Comparison of ENCODE assay signal across 23 cellular contexts in genomic region chr7:155781433-155781832, GRCh38. TPM values are rescaled to one million over a fixed set of nuclear protein-coding genes. Genes with fewer than 3 reads are reported as not detected.
DNase-seq lines count a peak whose midpoint lies in the region; ATAC-seq, FAIRE-seq and TF ChIP-seq lines count a peak whose summit lies in the region.
"Had no signal": no experiment of that assay in that cellular context is flagged by ENCODE, and none has a peak within 500 bp of the region (broad histone marks: within the 10 kb centered on the region; RNA-seq: fewer than 3 reads in every experiment).

No MANE protein-coding gene starts in this region.

- no peak overlapping the region for H2BK15ac ChIP-seq in IMR-90 (ENCODE audit: low read depth, low read length)

- no peaks in the 10 kb centered on the region for H4K20me1 ChIP-seq in IMR-90 (ENCODE audit: insufficient read depth, low read length)
- no peaks in the 10 kb centered on the region for H4K20me1 ChIP-seq in K562 (replicated peaks; ENCODE audit: control insufficient read depth, insufficient read depth, low read length)

- peaks cover 11% of the 10 kb centered on the region for H3K27me3 Mint-ChIP-seq in neural crest cell (ENCODE audit: low read depth)

- CTCF ChIA-PET in IMR-90 (lab: Yijun Ruan, JAX) = no interaction called here
- CTCF ChIA-PET in K562 (lab: Yijun Ruan, JAX; ENCODE audit: low intra/inter-chr PET ratio) = no interaction called here

- no peak for TF ChIP-seq EP300 in K562 (IDR thresholded peaks at IDR 0.05; ENCODE audit: low read length)

- ATAC-seq in IMR-90 (ENCODE audit: low read depth) = no peak
- ATAC-seq in K562 = no peak
- no peak for ATAC-seq in GM18517 (IDR thresholded peaks at IDR 0.05; ENCODE audit: unreplicated experiment)
- ATAC-seq in GM19351 (IDR thresholded peaks at IDR 0.05; ENCODE audit: unreplicated experiment) = no peak
- ATAC-seq: GM12878 had no signal

- H3K27ac Mint-ChIP-seq in neural crest cell (ENCODE audit: unreplicated experiment) = peak overlapping the region; percentile 46
- H3K27ac Mint-ChIP-seq: CD8-positive, alpha-beta memory T cell had no signal

- H3K9ac ChIP-seq in IMR-90 (ENCODE audit: low read depth, low read length) = no peak overlapping the region
- no peak overlapping the region for H3K9ac ChIP-seq in K562 (ENCODE audit: insufficient read depth in 1 of 2, low read depth in 2 of 2, low read length in 2 of 2)
- H3K9ac ChIP-seq: GM23248 had no signal

- no peak overlapping the region for H3K14ac ChIP-seq in IMR-90 (replicated peaks; ENCODE audit: low read depth, low read length)

- H3K4ac ChIP-seq in IMR-90 (ENCODE audit: low read depth, low read length) = no peak overlapping the region

- peaks cover 25% of the 10 kb centered on the region for H3K36me3 ChIP-seq in IMR-90 (ENCODE audit: control insufficient read depth, insufficient read depth, low read length)
- H3K36me3 ChIP-seq in K562 (ENCODE audit: control insufficient read depth, insufficient read depth, low read length) = peaks cover 63% of the 10 kb centered on the region

- H3K79me2 ChIP-seq in K562 (ENCODE audit: control insufficient read depth, insufficient read depth, low read length) = no peaks in the 10 kb centered on the region

- H3K4me2 ChIP-seq in IMR-90 (ENCODE audit: low read depth, low read length) (no peak overlapping the region), K562 (ENCODE audit: insufficient read depth, low read length) (no peak overlapping the region)

- H3K36me3 Mint-ChIP-seq in neural crest cell (ENCODE audit: low read depth) = peaks cover 33% of the 10 kb centered on the region

- H3K79me1 ChIP-seq in IMR-90 (ENCODE audit: low read depth in 1 of 2, low read length in 2 of 2) = peaks cover 0 to 9% of the 10 kb centered on the region in 2 experiments; a peak in 2 of 4 replicates

- intact Hi-C loops in IMR-90 (cut with micrococcal nuclease) = no loop called here
- intact Hi-C loops in K562 (cut with micrococcal nuclease) = no loop called here

- H3K4me1 ChIP-seq in IMR-90 (ENCODE audit: control insufficient read depth, insufficient read depth, low read length) = no peaks in the 10 kb centered on the region
- H3K4me1 ChIP-seq in K562 (replicated peaks in 1 of 2; ENCODE audit: control insufficient read depth in 2 of 2, insufficient read depth in 2 of 2, low read length in 2 of 2) = no peaks in the 10 kb centered on the region
- H3K4me1 ChIP-seq: BE2C had no signal

- no peak overlapping the region for H3K18ac ChIP-seq in IMR-90 (ENCODE audit: low read depth, low read length)

- no peak overlapping the region for H2AK5ac ChIP-seq in IMR-90 (ENCODE audit: low read depth, low read length)

- H3K27ac ChIP-seq in IMR-90 (ENCODE audit: insufficient read depth, low read length) (no peak overlapping the region), K562 (ENCODE audit: extremely low read depth, low read depth, low read length) (no peak overlapping the region)
- H3K27ac ChIP-seq: GM23248 had no signal

- no TSS peak for BruUV-seq in IMR-90 (replicated peaks; lab: Mats Ljungman, UMichigan)
- no TSS peak for BruUV-seq in K562 (replicated peaks; lab: Mats Ljungman, UMichigan)

- H3K4me1 Mint-ChIP-seq in neural crest cell = peaks cover 4% of the 10 kb centered on the region

- no peak for FAIRE-seq in K562 (lab: Jason Lieb, UNC)
- FAIRE-seq: A204.1, GM12878, GM19239, H54 had no signal

- dilution Hi-C loops in IMR-90 (cut with HindIII; ENCODE audit: low sequenced_read_pairs, unreplicated experiment) = no loop called here

- no peak overlapping the region for H2AFZ ChIP-seq in IMR-90 (replicated peaks; ENCODE audit: low read length, poor library complexity)
- no peak overlapping the region for H2AFZ ChIP-seq in K562 (ENCODE audit: low read depth, low read length)
- H2AFZ ChIP-seq: GM23248 had no signal

- TF ChIP-seq CTCF in IMR-90 (conservative IDR thresholded peaks at IDR 0.05; ENCODE audit: low read depth, low read length) (no peak), K562 (IDR thresholded peaks at IDR 0.05 in 2 of 3, conservative IDR thresholded peaks at IDR 0.05 in 1 of 3; ENCODE audit: insufficient read depth in 2 of 3, low read depth in 1 of 3, low read length in 3 of 3) (no peak), neural crest cell (conservative IDR thresholded peaks at IDR 0.05) (no peak)

- no peak overlapping the region for H3K56ac ChIP-seq in IMR-90 (ENCODE audit: extremely low read depth, insufficient read depth, low read length)

- H2BK20ac ChIP-seq in IMR-90 (ENCODE audit: low read depth, low read length) = no peak overlapping the region

- H2BK5ac ChIP-seq in IMR-90 (ENCODE audit: low read depth, low read length, poor library complexity, severe bottlenecking) = no peak overlapping the region

- H3K27me3 ChIP-seq in IMR-90 (ENCODE audit: control insufficient read depth, insufficient read depth, low read length) = no peaks in the 10 kb centered on the region
- H3K27me3 ChIP-seq in K562 (ENCODE audit: control insufficient read depth in 2 of 2, insufficient read depth in 2 of 2, low read length in 2 of 2) = no peaks in the 10 kb centered on the region
- H3K27me3 ChIP-seq: BE2C had no signal

- no peak overlapping the region for H2BK120ac ChIP-seq in IMR-90 (ENCODE audit: low read depth, low read length)

- TF ChIP-seq RAD21 in IMR-90 (IDR thresholded peaks at IDR 0.05; ENCODE audit: low read length) (no peak), K562 (CRISPR knock-in tag; conservative IDR thresholded peaks at IDR 0.05 in 1 of 2, IDR thresholded peaks at IDR 0.05 in 1 of 2) (no peak)

- peak overlapping the region; percentile 3 for H2AK9ac ChIP-seq in IMR-90 (replicated peaks; ENCODE audit: low read depth, low read length, poor library complexity)

- TF ChIP-seq POLR2A in IMR-90 (IDR thresholded peaks at IDR 0.05; ENCODE audit: low read depth, low read length) (no peak), K562 (conservative IDR thresholded peaks at IDR 0.05) (no peak)

- POLR2A ChIA-PET in IMR-90 (lab: Charles Lee; ENCODE audit: unreplicated experiment) = no interaction called here
- POLR2A ChIA-PET in K562 (lab: Yijun Ruan, JAX) = interaction anchor here (0.9 kb wide), 1 partner anchor 9 kb away, joined by 3 read pairs; no protein-coding TSS in a partner anchor

- no peaks in the 10 kb centered on the region for H3K9me3 ChIP-seq in IMR-90 (ENCODE audit: control insufficient read depth, insufficient read depth, low read length)
- no peaks in the 10 kb centered on the region for H3K9me3 ChIP-seq in K562 (replicated peaks; ENCODE audit: control insufficient read depth, insufficient read depth, low read depth, low read length)
- H3K9me3 ChIP-seq: BE2C had no signal

- H3K4me3 ChIP-seq in IMR-90 (ENCODE audit: insufficient read depth, low read depth, low read length) (no peak overlapping the region), K562 (no peak overlapping the region)
- H3K4me3 ChIP-seq: GM12878, GM23248 had no signal

- DNase-seq in IMR-90 (no peak), K562 (ENCODE audit: extremely low read depth in 1 of 4, low spot score in 3 of 4) (no peak), neural crest cell (ENCODE audit: low read depth, low spot score) (no peak), NCI-H1436 treated with DMSO at 0.1 percent for 48 hours (lab: John Stamatoyannopoulos, UW) (no peak)
- DNase-seq: ACHN; BE2C; C1 segment of cervical spinal cord; CD4-positive, CD25-positive, alpha-beta regulatory T cell; CD8-positive, alpha-beta memory T cell; COR-L47; DMS 273 treated with DMSO at 0.1 percent for 48 hours; DMS53; DND-41; EL; GM23248; HCEC 1CT had no signal

- in situ Hi-C loops in IMR-90 (cut with MboI; ENCODE audit: low sequenced_read_pairs) (no loop called here), K562 (cut with MboI) (no loop called here)

- no peak overlapping the region for H3K4me3 Mint-ChIP-seq in neural crest cell
- H3K4me3 Mint-ChIP-seq: CD4-positive, CD25-positive, alpha-beta regulatory T cell; CD8-positive, alpha-beta memory T cell had no signal

- H4K8ac ChIP-seq in IMR-90 (ENCODE audit: low read depth in 2 of 2, low read length in 2 of 2) = no peak overlapping the region

- no peaks in the 10 kb centered on the region for H3K9me3 Mint-ChIP-seq in neural crest cell
- H3K9me3 Mint-ChIP-seq: CD8-positive, alpha-beta memory T cell had no signal

- no peak overlapping the region for H4K5ac ChIP-seq in IMR-90 (ENCODE audit: low read depth, low read length)

- H3K9me1 ChIP-seq in IMR-90 (ENCODE audit: insufficient read depth, low read length) (peaks cover 10% of the 10 kb centered on the region), K562 (ENCODE audit: control insufficient read depth, insufficient read depth, low read length) (no peaks in the 10 kb centered on the region)

- 88% methylated on average over 14 of the region's 20 CpGs; no CpG with 5 or more reads in 1 of the 2 experiments for WGBS in IMR-90 (ENCODE audit: extremely low coverage in 2 of 2, insufficient read length in 1 of 2), 2 experiments
- 95% methylated on average over 19 of the region's 20 CpGs for WGBS in K562 (ENCODE audit: insufficient coverage, low coverage, missing lambda C conversion rate)

- H4K91ac ChIP-seq in IMR-90 (ENCODE audit: insufficient read depth, low read depth, low read length) = no peak overlapping the region

- H3K23ac ChIP-seq in IMR-90 (ENCODE audit: low read depth, low read length) = no peak overlapping the region

TF ChIP-seq in K562, 482 proteins besides CTCF, POLR2A, EP300 and RAD21 (continues in another document):
- TF ChIP-seq CREBBP (IDR thresholded peaks at IDR 0.05; ENCODE audit: low read depth, low read length) = no peak

RNA-seq across cellular contexts. Expression of gene SHH, which starts 30.8 kb away (rescaled TPM):
- total RNA-seq in IMR-90 (2012; rRNA removed) (under 0.01 TPM in 1 of 2 replicates, not detected in the other), K562 (2014; rRNA removed) (not detected in 2 replicates), K562 (2014; rRNA removed; fragmentation: Illumina TruSeq; extraction: Trizol) (not detected in 2 replicates), K562 (2015; rRNA removed; fragmentation: Illumina TruSeq; extraction: Trizol) (not detected in 2 replicates), K562 (2021) (0.09 TPM in 1 of 2 replicates, not detected in the other), neural crest cell (not detected in 2 replicates)
- polyA plus RNA-seq in IMR-90 (2012; rRNA removed) (0.03 TPM in 1 of 2 replicates, not detected in the other), K562 (2011; rRNA removed) (not detected in 2 replicates), K562 (2014; fragmentation: Illumina TruSeq; extraction: Trizol) (not detected in 2 replicates), K562 (2014; fragmentation: Nextera tagmentation; extraction: Ambion mirVana) (not detected), K562 (2014; rRNA removed) (not detected in 2 replicates)
- polyA plus RNA-seq in IMR-90 (2012; cell fraction: cytosol; rRNA removed) = 0.01 and 0.04 TPM in 2 replicates
- polyA plus RNA-seq in IMR-90 (2012; cell fraction: nucleus; rRNA removed; ENCODE audit: low replicate concordance) = 0.03 and 0.11 TPM in 2 replicates
- not detected in 2 replicates for total RNA-seq in K562 (2011; cell fraction: chromatin; rRNA removed; ENCODE audit: low replicate concordance)
- total RNA-seq in K562 (2011; cell fraction: nucleolus; rRNA removed) = not detected in 2 replicates
- not detected in 2 replicates for total RNA-seq in K562 (2011; cell fraction: nucleoplasm; rRNA removed)
- polyA plus RNA-seq in K562 (2011; cell fraction: cytosol; rRNA removed) = not detected in 2 replicates
- polyA plus RNA-seq in K562 (2011; cell fraction: nucleus; rRNA removed) = not detected in 2 replicates
- 0.03 TPM in 1 of 2 replicates, not detected in the other for polyA plus RNA-seq in K562 (2012)
- not detected in 2 replicates for polyA minus RNA-seq in K562 (2011; rRNA and poly(A)+ RNA removed)
- not detected in 2 replicates for polyA minus RNA-seq in K562 (2011; cell fraction: cytosol; rRNA and poly(A)+ RNA removed)
- not detected in 2 replicates for polyA minus RNA-seq in K562 (2011; cell fraction: nucleus; rRNA and poly(A)+ RNA removed)
- total RNA-seq: CD4-positive, CD25-positive, alpha-beta regulatory T cell; CD8-positive, alpha-beta memory T cell; G401; GM12878; GM23248 had no signal
- polyA plus RNA-seq: CD8-positive, alpha-beta memory T cell; GM12878; GM23248 had no signal
